14 cellular contexts compared by ENCODE assay signal in the genomic region with DNA sequence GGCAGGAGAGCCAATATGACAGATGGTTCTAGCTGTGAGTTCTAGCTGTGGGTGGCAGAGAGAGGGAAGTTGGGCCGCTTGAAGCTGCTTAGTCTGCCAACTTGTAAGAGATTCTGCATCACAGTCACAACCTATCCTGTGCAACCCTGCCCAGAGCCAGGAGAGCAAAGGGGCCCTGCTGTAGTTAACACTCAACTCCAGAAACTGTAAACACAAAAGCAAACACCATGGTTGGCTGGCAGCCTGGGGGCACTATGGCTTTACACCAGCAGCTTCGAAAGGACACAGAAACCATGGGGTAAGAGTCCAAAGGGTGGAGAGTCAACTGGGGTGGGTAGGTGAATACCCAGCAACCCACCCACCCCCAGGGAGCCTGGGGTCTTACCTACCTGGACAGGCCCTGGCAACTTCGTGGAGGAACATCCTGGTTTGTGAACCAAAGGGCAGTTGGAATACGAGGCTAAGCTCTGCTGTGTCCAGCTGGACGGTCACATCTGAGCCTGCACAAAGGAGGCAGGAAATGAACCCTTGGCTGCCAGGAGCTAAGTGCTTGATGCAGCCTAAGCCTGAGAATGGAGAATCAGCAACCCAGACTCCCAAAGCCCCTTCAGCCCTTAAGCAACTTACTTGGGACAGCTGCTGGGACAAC. TPM values are rescaled to one million over a fixed set of nuclear protein-coding genes. Genes with fewer than 3 reads are reported as not detected.
DNase-seq lines count a peak whose midpoint lies in the region; TF ChIP-seq lines count a peak whose summit lies in the region.
"Had no signal": no experiment of that assay in that cellular context is flagged by ENCODE, and none has a peak within 500 bp of the region (broad histone marks: within the 10 kb centered on the region; RNA-seq: fewer than 3 reads in every experiment).

No MANE protein-coding gene starts in this region.

- DNase-seq in DMS153 (lab: John Stamatoyannopoulos, UW) (peak; percentile 83), NCI-H1694 treated with DMSO at 0.1 percent for 48 hours (lab: John Stamatoyannopoulos, UW) (peak; percentile 64), SJCRH30 (no peak), CD14-positive monocyte (ENCODE audit: low spot score) (no peak), islet precursor cell (no peak), SIG-M5 treated with dmso at 0.1 percent for 504 hours (lab: John Stamatoyannopoulos, UW; ENCODE audit: unreplicated experiment) (no peak), epidermal melanocyte (ENCODE audit: insufficient read length, low spot score) (no peak)
- DNase-seq: activated T-cell treated with anti-CD3 and anti-CD28 coated beads, Interleukin-2, amount 50 U/mL, for 72 hours; foreskin keratinocyte; stimulated activated CD4-positive, alpha-beta T cell treated with anti-CD3 and anti-CD28 coated beads, Interleukin-4, amount 100 ng/mL, for 4 hours; stimulated activated naive CD4-positive, alpha-beta T cell treated with Interleukin-2 at 50 U/mL for 16 hours; T-cell had no signal

- no peaks in the 10 kb centered on the region for H3K9me3 ChIP-seq in SJCRH30 (replicated peaks)
- no peaks in the 10 kb centered on the region for H3K9me3 ChIP-seq in mucosa of rectum (ENCODE audit: control insufficient read depth in 2 of 2, low read length in 2 of 2)
- H3K9me3 ChIP-seq: BLaER1 treated with 17β-estradiol and CSF1 and Interleukin-3, amounts not matched to agents 10 nM and 100 nM had no signal

- peak overlapping the region in 2 of 7 donors; percentile 20 to 47 for H3K27ac Mint-ChIP-seq in CD14-positive monocyte
- H3K27ac Mint-ChIP-seq: activated T-cell treated with anti-CD3 and anti-CD28 coated beads, Interleukin-2, amount 50 U/mL, for 72 hours; T-cell had no signal

- TF ChIP-seq CTCF in CD14-positive monocyte (IDR thresholded peaks at IDR 0.05) = no peak

- H3K4me1 Mint-ChIP-seq in CD14-positive monocyte = peaks cover 3% of the 10 kb centered on the region
- H3K4me1 Mint-ChIP-seq: T-cell had no signal

- H3K4me1 ChIP-seq in SJCRH30 (peaks cover 10% of the 10 kb centered on the region), mucosa of rectum (ENCODE audit: control insufficient read depth in 2 of 2, insufficient read depth in 2 of 2, low read length in 2 of 2) (peaks cover 0 to 10% of the 10 kb centered on the region in 2 donors)
- H3K4me1 ChIP-seq: foreskin keratinocyte had no signal

- H3K27me3 ChIP-seq in SJCRH30 = no peaks in the 10 kb centered on the region
- no peaks in the 10 kb centered on the region for H3K27me3 ChIP-seq in mucosa of rectum (ENCODE audit: control insufficient read depth in 2 of 2, insufficient read depth in 2 of 2, low read length in 2 of 2)
- H3K27me3 ChIP-seq: BLaER1 treated with 17β-estradiol and CSF1 and Interleukin-3, amounts not matched to agents 10 nM and 100 nM; foreskin keratinocyte had no signal

- peaks cover 28 to 70% of the 10 kb centered on the region in 2 donors for H3K36me3 Mint-ChIP-seq in CD14-positive monocyte

- H3K27ac ChIP-seq in SJCRH30 (peak overlapping the region; percentile 12; the same call in 1 of the 2 replicates), mucosa of rectum (ENCODE audit: low read depth in 2 of 2, low read length in 2 of 2) (peak overlapping the region; percentile 21 to 43)
- H3K27ac ChIP-seq: BLaER1 treated with 17β-estradiol and CSF1 and Interleukin-3, amounts not matched to agents 10 nM and 100 nM; foreskin keratinocyte had no signal

- H3K36me3 ChIP-seq in SJCRH30 (peaks cover 6% of the 10 kb centered on the region; the same call in 1 of the 2 replicates), mucosa of rectum (ENCODE audit: control insufficient read depth in 2 of 2, insufficient read depth in 2 of 2, low read length in 2 of 2) (peaks cover 0 to 17% of the 10 kb centered on the region in 2 donors)

- H3K4me3 ChIP-seq in SJCRH30 (no peak overlapping the region), mucosa of rectum (ENCODE audit: low read length in 2 of 2) (no peak overlapping the region)
- H3K4me3 ChIP-seq: BLaER1 treated with 17β-estradiol and CSF1 and Interleukin-3, amounts not matched to agents 10 nM and 100 nM had no signal

- no peak overlapping the region for H3K4me3 Mint-ChIP-seq in CD14-positive monocyte
- H3K4me3 Mint-ChIP-seq: activated T-cell treated with anti-CD3 and anti-CD28 coated beads, Interleukin-2, amount 50 U/mL, for 72 hours; T-cell had no signal

- no peaks in the 10 kb centered on the region for H3K27me3 Mint-ChIP-seq in CD14-positive monocyte (ENCODE audit: low read depth in 3 of 3)
- H3K27me3 Mint-ChIP-seq: T-cell had no signal

- intact Hi-C loops in CD14-positive monocyte (cut with micrococcal nuclease) = no loop called here

- H3K9me3 Mint-ChIP-seq in CD14-positive monocyte = no peaks in the 10 kb centered on the region
- H3K9me3 Mint-ChIP-seq: activated T-cell treated with anti-CD3 and anti-CD28 coated beads, Interleukin-2, amount 50 U/mL, for 72 hours; T-cell had no signal

- no peak overlapping the region for H3K9ac ChIP-seq in mucosa of rectum (ENCODE audit: low read depth in 1 of 2, low read length in 2 of 2)
- H3K9ac ChIP-seq: BLaER1 treated with 17β-estradiol and CSF1 and Interleukin-3, amounts not matched to agents 10 nM and 100 nM had no signal

RNA-seq across cellular contexts. Expression of gene INPP5B, which starts 6.4 kb away (rescaled TPM):
- total RNA-seq in SJCRH30 (2014; rRNA removed; shearing (Covaris generic)) = 16.9 and 21.1 TPM in 2 replicates
- 1 to 10 TPM; 3.0 to 5.8 TPM for polyA plus RNA-seq in CD14-positive monocyte

RNA-seq across cellular contexts. Expression of gene SF3A3, which starts 49.4 kb away (rescaled TPM):
- total RNA-seq in SJCRH30 (2014; rRNA removed; shearing (Covaris generic)) = 187 and 190 TPM in 2 replicates
- 10 to 100 TPM; 53.3 to 55.7 TPM for polyA plus RNA-seq in CD14-positive monocyte

Comparison
In these comparisons a context has a peak if more than half of its experiments do, and no peak if none do; other contexts are left out.
1. DNase-seq: peak in DMS153 (single experiment) and NCI-H1694 treated with DMSO at 0.1 percent for 48 hours (single experiment); none in SJCRH30 (0 of 2), CD14-positive monocyte (single experiment), islet precursor cell (single experiment), SIG-M5 treated with dmso at 0.1 percent for 504 hours (single experiment) and epidermal melanocyte (single experiment).